ENCODE assay signal across 8 cellular contexts in the genomic region with DNA sequence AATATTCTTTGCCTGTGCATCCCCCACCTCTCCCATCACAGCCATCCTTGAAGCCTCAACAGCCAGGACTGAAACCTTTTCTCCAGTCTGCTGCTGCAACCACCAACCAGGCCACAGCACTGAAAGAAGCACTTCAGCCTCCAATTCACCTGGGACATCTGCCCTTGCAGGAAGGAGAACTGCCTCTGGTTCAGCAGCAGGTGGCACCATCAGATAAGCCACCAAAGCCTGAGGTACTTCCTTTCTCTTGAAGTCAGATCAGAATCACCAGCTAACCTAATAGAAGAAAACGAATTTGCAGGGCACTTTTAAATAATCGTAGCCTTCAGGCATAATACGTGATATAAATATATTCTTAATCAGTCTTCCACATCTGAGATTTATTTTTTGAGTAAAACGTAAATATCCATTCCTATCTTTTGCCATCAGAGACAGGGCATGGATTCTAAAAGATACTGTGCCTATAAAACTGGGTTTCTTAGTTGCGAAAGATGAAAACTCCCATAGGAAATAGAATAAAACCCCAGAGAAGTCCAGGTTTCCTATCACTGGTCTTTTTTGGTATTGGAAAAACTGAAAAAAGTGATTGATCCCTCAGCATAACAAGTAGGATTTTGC.
A peak's percentile ranks its signal among the peaks of the same experiment; 100 is the strongest.
DNase-seq lines count a peak whose midpoint lies in the region; ATAC-seq lines count a peak whose summit lies in the region.

No MANE protein-coding gene starts in this region.

- peak; percentile 79 for DNase-seq in ACHN
- peak; percentile 82 for DNase-seq in NCI-H146 treated with DMSO at 0.1 percent for 48 hours (lab: John Stamatoyannopoulos, UW; ENCODE audit: unreplicated experiment)
- peak; percentile 32 to 61 (median 39) for DNase-seq in T-helper 1 cell
- peak in 35 of 58 donors; percentile 0 to 64 (median 6) for DNase-seq in anterior cingulate cortex (lab: John Stamatoyannopoulos, UW)
- peak; percentile 56 for DNase-seq in iPS-NIHi11 (ENCODE audit: low spot score)
- peak; percentile 17 to 21 for DNase-seq in stimulated activated CD4-positive, alpha-beta T cell treated with anti-CD3 and anti-CD28 coated beads, Interleukin-1b, Interleukin-23, amount 100 ng/mL, for 1 hour (ENCODE audit: low read depth in 2 of 2)

- peak; percentile 99 for ATAC-seq in GM18511 (IDR thresholded peaks at IDR 0.05; ENCODE audit: unreplicated experiment)
- ATAC-seq in HG02943 (IDR thresholded peaks at IDR 0.05; ENCODE audit: low read depth, unreplicated experiment): peak; percentile 94

- in situ Hi-C loops in ACHN (cut with HindIII; ENCODE audit: low pct_ligation_motif_present, low pct_unique_long_range_greater_than_20kb, low sequenced_read_pairs): no loop called here

Comparison
In these comparisons a context has a peak if more than half of its experiments do, and no peak if none do; other contexts are left out.
1. Peak in every context shown above with its lines: DNase-seq and ATAC-seq.
2. DNase-seq: peak in every context shown above with its lines; median percentile 82 in NCI-H146 treated with DMSO at 0.1 percent for 48 hours; 79 in ACHN; 56 in iPS-NIHi11; 39 in T-helper 1 cell; 19 in stimulated activated CD4-positive, alpha-beta T cell treated with anti-CD3 and anti-CD28 coated beads, Interleukin-1b, Interleukin-23, amount 100 ng/mL, for 1 hour; 6 in anterior cingulate cortex.